In genomic region chr3:105865016-105865623, GRCh38 we compare ENCODE assay signal across 8 cellular contexts. TPM values are rescaled to one million over a fixed set of nuclear protein-coding genes. Genes with fewer than 3 reads are reported as not detected.
DNase-seq lines count a peak whose midpoint lies in the region; ATAC-seq and TF ChIP-seq lines count a peak whose summit lies in the region.

No MANE protein-coding gene starts in this region.

- H3K4me3 ChIP-seq in fibroblast of the aortic adventitia (ENCODE audit: low read depth, low read length) = peak overlapping the region; percentile 87

- no peaks in the 10 kb centered on the region for H3K27me3 Mint-ChIP-seq in activated T-cell treated with anti-CD3 and anti-CD28 coated beads, Interleukin-2, amount 50 U/mL, for 24 hours
- H3K27me3 Mint-ChIP-seq in activated CD8-positive, alpha-beta T cell treated with anti-CD3 and anti-CD28 coated beads for 36 hours = no peaks in the 10 kb centered on the region

- DNase-seq in activated T-cell treated with anti-CD3 and anti-CD28 coated beads, Interleukin-2, amount 50 U/mL, for 24 hours = no peak
- no peak for DNase-seq in activated T-cell treated with anti-CD3 and anti-CD28 coated beads, Interleukin-2, amount 50 U/mL, for 48 hours
- no peak for DNase-seq in activated CD8-positive, alpha-beta T cell treated with anti-CD3 and anti-CD28 coated beads for 36 hours
- DNase-seq in fibroblast of the aortic adventitia (ENCODE audit: low read depth) (peak; percentile 16), NCI-H2081 treated with DMSO at 0.1 percent for 48 hours (lab: John Stamatoyannopoulos, UW) (no peak), islet precursor cell (no peak), iPS-NIHi11 (ENCODE audit: low spot score) (no peak)
- no peak for DNase-seq in stimulated activated effector memory CD8-positive, alpha-beta T cell treated with anti-CD3 and anti-CD28 coated beads, Interleukin-12 subunit alpha, Interleukin-12 subunit beta, amount 100 ng/mL, for 72 hours (ENCODE audit: low spot score in 2 of 2)

- CTCF ChIA-PET in activated CD8-positive, alpha-beta T cell treated with anti-CD3 and anti-CD28 coated beads for 36 hours (lab: Charles Lee) = interaction anchor here (1.2 kb wide), 1 partner anchor 37 kb away, joined by 3 read pairs; no protein-coding TSS in a partner anchor

- no peak for ATAC-seq in activated CD8-positive, alpha-beta T cell treated with anti-CD3 and anti-CD28 coated beads for 36 hours
- no peak for ATAC-seq in stimulated activated effector memory CD8-positive, alpha-beta T cell treated with anti-CD3 and anti-CD28 coated beads, Interleukin-12 subunit alpha, Interleukin-12 subunit beta, amount 100 ng/mL, for 72 hours

- peak overlapping the region; percentile 94 for H3K4me3 Mint-ChIP-seq in activated T-cell treated with anti-CD3 and anti-CD28 coated beads, Interleukin-2, amount 50 U/mL, for 24 hours
- no peak overlapping the region for H3K4me3 Mint-ChIP-seq in activated CD8-positive, alpha-beta T cell treated with anti-CD3 and anti-CD28 coated beads for 36 hours
- H3K4me3 Mint-ChIP-seq in stimulated activated effector memory CD8-positive, alpha-beta T cell treated with anti-CD3 and anti-CD28 coated beads, Interleukin-12 subunit alpha, Interleukin-12 subunit beta, amount 100 ng/mL, for 72 hours = no peak overlapping the region

- H3K4me1 Mint-ChIP-seq in activated T-cell treated with anti-CD3 and anti-CD28 coated beads, Interleukin-2, amount 50 U/mL, for 24 hours (ENCODE audit: low read depth) = peaks cover 48% of the 10 kb centered on the region
- peaks cover 25% of the 10 kb centered on the region for H3K4me1 Mint-ChIP-seq in activated CD8-positive, alpha-beta T cell treated with anti-CD3 and anti-CD28 coated beads for 36 hours (ENCODE audit: low read depth)
- peaks cover 25% of the 10 kb centered on the region for H3K4me1 Mint-ChIP-seq in stimulated activated effector memory CD8-positive, alpha-beta T cell treated with anti-CD3 and anti-CD28 coated beads, Interleukin-12 subunit alpha, Interleukin-12 subunit beta, amount 100 ng/mL, for 72 hours

- peaks cover 62% of the 10 kb centered on the region for H3K36me3 Mint-ChIP-seq in activated T-cell treated with anti-CD3 and anti-CD28 coated beads, Interleukin-2, amount 50 U/mL, for 24 hours (ENCODE audit: low read depth)
- peaks cover 48% of the 10 kb centered on the region for H3K36me3 Mint-ChIP-seq in activated CD8-positive, alpha-beta T cell treated with anti-CD3 and anti-CD28 coated beads for 36 hours (ENCODE audit: low read depth)
- H3K36me3 Mint-ChIP-seq in stimulated activated effector memory CD8-positive, alpha-beta T cell treated with anti-CD3 and anti-CD28 coated beads, Interleukin-12 subunit alpha, Interleukin-12 subunit beta, amount 100 ng/mL, for 72 hours = peaks cover 7% of the 10 kb centered on the region

- POLR2A ChIA-PET in activated CD8-positive, alpha-beta T cell treated with anti-CD3 and anti-CD28 coated beads for 36 hours (lab: Charles Lee) = interaction anchor here (1.2 to 4.7 kb wide), 3 partner anchors 18 to 42 kb away, joined by 3 to 33 read pairs (median 4); no protein-coding TSS in a partner anchor

- intact Hi-C loops in activated CD8-positive, alpha-beta T cell treated with anti-CD3 and anti-CD28 coated beads for 36 hours (cut with micrococcal nuclease) = loop anchor here (5.0 kb wide), 4 partner anchors 38 to 467 kb away; no protein-coding TSS in a partner anchor

- no peak for TF ChIP-seq CTCF in activated CD8-positive, alpha-beta T cell treated with anti-CD3 and anti-CD28 coated beads for 36 hours (IDR thresholded peaks at IDR 0.05)
- TF ChIP-seq CTCF in fibroblast of the aortic adventitia (IDR thresholded peaks at IDR 0.05; ENCODE audit: insufficient read depth, low read length) = no peak

- peak overlapping the region; percentile 9 for H3K27ac Mint-ChIP-seq in activated T-cell treated with anti-CD3 and anti-CD28 coated beads, Interleukin-2, amount 50 U/mL, for 24 hours
- peak overlapping the region; percentile 96 for H3K27ac Mint-ChIP-seq in activated CD8-positive, alpha-beta T cell treated with anti-CD3 and anti-CD28 coated beads for 36 hours
- peak overlapping the region; percentile 67 for H3K27ac Mint-ChIP-seq in stimulated activated effector memory CD8-positive, alpha-beta T cell treated with anti-CD3 and anti-CD28 coated beads, Interleukin-12 subunit alpha, Interleukin-12 subunit beta, amount 100 ng/mL, for 72 hours

- H3K9me3 Mint-ChIP-seq in activated T-cell treated with anti-CD3 and anti-CD28 coated beads, Interleukin-2, amount 50 U/mL, for 24 hours = no peaks in the 10 kb centered on the region
- H3K9me3 Mint-ChIP-seq in activated CD8-positive, alpha-beta T cell treated with anti-CD3 and anti-CD28 coated beads for 36 hours = no peaks in the 10 kb centered on the region
- no peaks in the 10 kb centered on the region for H3K9me3 Mint-ChIP-seq in stimulated activated effector memory CD8-positive, alpha-beta T cell treated with anti-CD3 and anti-CD28 coated beads, Interleukin-12 subunit alpha, Interleukin-12 subunit beta, amount 100 ng/mL, for 72 hours

RNA-seq across cellular contexts. Expression of gene CBLB, which starts 3.7 kb away (rescaled TPM):
- 100 to 1,000 TPM; 104 to 113 TPM for total RNA-seq in activated CD8-positive, alpha-beta T cell treated with anti-CD3 and anti-CD28 coated beads for 36 hours
- total RNA-seq in fibroblast of the aortic adventitia (ENCODE audit: low replicate concordance) = 63.9 and 70.3 TPM in 2 replicates

Comparison
In these comparisons a context has a peak if more than half of its experiments do, and no peak if none do; other contexts are left out.
1. H3K27ac Mint-ChIP-seq: peak in every context shown above with its lines; median percentile 96 in activated CD8-positive, alpha-beta T cell treated with anti-CD3 and anti-CD28 coated beads for 36 hours; 67 in stimulated activated effector memory CD8-positive, alpha-beta T cell treated with anti-CD3 and anti-CD28 coated beads, Interleukin-12 subunit alpha, Interleukin-12 subunit beta, amount 100 ng/mL, for 72 hours; 9 in activated T-cell treated with anti-CD3 and anti-CD28 coated beads, Interleukin-2, amount 50 U/mL, for 24 hours.